In the genomic region with DNA sequence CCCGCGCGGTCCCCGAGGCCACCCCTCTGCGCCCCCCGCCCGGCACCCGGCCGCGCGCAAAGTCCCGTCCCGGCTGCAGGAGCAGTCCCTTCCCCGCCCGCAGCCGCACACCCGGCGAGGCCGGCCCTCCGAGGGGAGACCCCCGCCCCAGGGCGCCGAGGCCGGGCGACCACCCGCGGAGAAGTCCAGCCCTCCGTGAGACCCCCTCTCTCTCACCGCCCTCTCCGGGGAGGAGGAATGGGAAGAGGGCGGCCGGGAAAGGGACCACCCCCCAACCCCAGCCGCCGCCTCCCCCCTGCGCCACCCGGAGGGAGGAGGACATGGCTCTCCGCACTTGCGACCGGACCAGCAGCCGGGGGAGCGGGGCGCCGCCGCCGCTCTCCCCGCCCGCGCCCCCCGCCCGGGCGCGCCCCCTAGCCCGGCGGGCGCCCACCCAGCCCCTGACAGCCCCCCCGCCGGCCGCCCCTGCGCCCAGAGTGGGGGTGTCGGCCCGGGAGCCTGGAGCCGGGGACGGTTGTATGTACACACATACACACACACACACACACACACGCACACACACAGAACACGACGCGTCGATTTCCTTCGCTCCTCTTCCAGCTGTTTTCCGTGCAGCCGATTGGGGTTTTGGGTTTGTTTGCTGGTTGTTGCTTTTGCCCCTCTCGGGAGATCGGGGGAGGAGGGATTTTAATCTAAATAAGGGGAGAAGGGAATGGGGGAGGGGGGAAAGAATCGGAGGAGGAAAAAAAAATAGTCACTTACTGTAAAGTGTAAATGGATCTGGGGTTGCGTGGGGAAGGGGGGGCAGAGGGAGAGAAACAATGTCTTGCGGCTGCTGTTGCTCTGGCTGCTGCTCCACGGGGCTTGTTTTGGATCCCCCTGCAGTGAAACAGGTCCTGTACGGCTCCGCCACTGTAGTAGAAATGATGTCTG, we compare ENCODE assay signal across 8 cellular contexts. TPM values are rescaled to one million over a fixed set of nuclear protein-coding genes. Genes with fewer than 3 reads are reported as not detected.
A peak's percentile ranks its signal among the peaks of the same experiment; 100 is the strongest.
DNase-seq lines count a peak whose midpoint lies in the region; ATAC-seq, FAIRE-seq and TF ChIP-seq lines count a peak whose summit lies in the region.

A gene (minus strand): TSS at position 925 of the 933 bp plus-strand sequence.

- H2AFZ ChIP-seq in Loucy (ENCODE audit: low read length) = peak within 1 kb of the TSS; percentile 96

- peak within 1 kb of the TSS; percentile 92 for H3K27ac ChIP-seq in 22Rv1

- no peaks in the 10 kb centered on the region for H3K9me3 ChIP-seq in Loucy (ENCODE audit: insufficient read depth, low read depth, low read length)

- FAIRE-seq in GM18507 (lab: Jason Lieb, UNC) = peak; percentile 47

- peaks cover 23% of the 10 kb centered on the region for H4K20me1 ChIP-seq in Loucy (ENCODE audit: insufficient read depth, low read length, poor library complexity, severe bottlenecking)

- peaks cover 57% of the 10 kb centered on the region for H3K4me1 Mint-ChIP-seq in activated CD8-positive, alpha-beta T cell treated with anti-CD3 and anti-CD28 coated beads for 36 hours (ENCODE audit: low read depth)
- peaks cover 39 to 63% of the 10 kb centered on the region in 2 donors for H3K4me1 Mint-ChIP-seq in effector memory CD8-positive, alpha-beta T cell (ENCODE audit: low read depth in 2 of 2)
- peaks cover 17% of the 10 kb centered on the region for H3K4me1 Mint-ChIP-seq in memory B cell

- no peaks in the 10 kb centered on the region for H3K9me3 Mint-ChIP-seq in activated CD8-positive, alpha-beta T cell treated with anti-CD3 and anti-CD28 coated beads for 36 hours
- H3K9me3 Mint-ChIP-seq in effector memory CD8-positive, alpha-beta T cell = no peaks in the 10 kb centered on the region
- H3K9me3 Mint-ChIP-seq in memory B cell = no peaks in the 10 kb centered on the region

- no peak for DNase-seq in GM18507 (ENCODE audit: extremely low spot score, insufficient read length, low read depth)
- DNase-seq in activated CD8-positive, alpha-beta T cell treated with anti-CD3 and anti-CD28 coated beads for 36 hours = peak; percentile 64
- peak; percentile 59 to 71 (median 62) for DNase-seq in effector memory CD8-positive, alpha-beta T cell
- DNase-seq in memory B cell (ENCODE audit: low spot score in 2 of 2) = peak; percentile 53 to 57
- DNase-seq in stimulated activated CD8-positive, alpha-beta memory T cell treated with anti-CD3 and anti-CD28 coated beads, Interleukin-4, amount 100 ng/mL, for 24 hours (ENCODE audit: low read depth) = peak; percentile 17
- DNase-seq in NOMO-1 treated with DMSO at 0.1 percent for 48 hours (lab: John Stamatoyannopoulos, UW; ENCODE audit: unreplicated experiment) = no peak

- H3K4me3 ChIP-seq in Loucy (ENCODE audit: low read length, poor library complexity, severe bottlenecking) = peak within 1 kb of the TSS; percentile 96

- peaks cover 53% of the 10 kb centered on the region for H3K79me2 ChIP-seq in Loucy (ENCODE audit: insufficient read depth, low read length)

- no peaks in the 10 kb centered on the region for H3K9me2 ChIP-seq in Loucy (replicated peaks; ENCODE audit: low read depth, low read length)

- H3K4me1 ChIP-seq in Loucy (ENCODE audit: insufficient read depth, low read length, poor library complexity, severe bottlenecking) = peaks cover 41% of the 10 kb centered on the region

- peak within 1 kb of the TSS; percentile 89 for H3K9ac ChIP-seq in Loucy (ENCODE audit: low read depth, low read length, poor library complexity, severe bottlenecking)

- no peak for TF ChIP-seq CTCF in 22Rv1 (IDR thresholded peaks at IDR 0.05)
- no peak for TF ChIP-seq CTCF in Loucy (conservative IDR thresholded peaks at IDR 0.05; ENCODE audit: low read length)
- TF ChIP-seq CTCF in activated CD8-positive, alpha-beta T cell treated with anti-CD3 and anti-CD28 coated beads for 36 hours (IDR thresholded peaks at IDR 0.05) = no peak

- peaks cover 17% of the 10 kb centered on the region for H3K36me3 Mint-ChIP-seq in activated CD8-positive, alpha-beta T cell treated with anti-CD3 and anti-CD28 coated beads for 36 hours (ENCODE audit: low read depth)
- peaks cover 62% of the 10 kb centered on the region for H3K36me3 Mint-ChIP-seq in effector memory CD8-positive, alpha-beta T cell (ENCODE audit: insufficient read depth)
- no peaks in the 10 kb centered on the region for H3K36me3 Mint-ChIP-seq in memory B cell

- peak within 1 kb of the TSS; percentile 98 for H3K4me3 Mint-ChIP-seq in activated CD8-positive, alpha-beta T cell treated with anti-CD3 and anti-CD28 coated beads for 36 hours
- peak within 1 kb of the TSS; percentile 99 to 100 for H3K4me3 Mint-ChIP-seq in effector memory CD8-positive, alpha-beta T cell
- peak within 1 kb of the TSS; percentile 100 for H3K4me3 Mint-ChIP-seq in memory B cell

- peak within 1 kb of the TSS; percentile 75 for H3K4me2 ChIP-seq in Loucy (ENCODE audit: low read depth, low read length, poor library complexity, severe bottlenecking)

- no peaks in the 10 kb centered on the region for H3K27me3 Mint-ChIP-seq in activated CD8-positive, alpha-beta T cell treated with anti-CD3 and anti-CD28 coated beads for 36 hours
- no peaks in the 10 kb centered on the region for H3K27me3 Mint-ChIP-seq in effector memory CD8-positive, alpha-beta T cell
- no peaks in the 10 kb centered on the region for H3K27me3 Mint-ChIP-seq in memory B cell

- peak within 1 kb of the TSS; percentile 99 for H3K27ac Mint-ChIP-seq in activated CD8-positive, alpha-beta T cell treated with anti-CD3 and anti-CD28 coated beads for 36 hours
- peak within 1 kb of the TSS; percentile 98 to 100 for H3K27ac Mint-ChIP-seq in effector memory CD8-positive, alpha-beta T cell
- peak within 1 kb of the TSS; percentile 99 for H3K27ac Mint-ChIP-seq in memory B cell

- no peaks in the 10 kb centered on the region for H3K27me3 ChIP-seq in Loucy (ENCODE audit: insufficient read depth, low read length, poor library complexity, severe bottlenecking)

- no peak for ATAC-seq in activated CD8-positive, alpha-beta T cell treated with anti-CD3 and anti-CD28 coated beads for 36 hours
- peak; percentile 24 for ATAC-seq in effector memory CD8-positive, alpha-beta T cell (replicated peaks)
- ATAC-seq in memory B cell (ENCODE audit: low read depth) = peak; percentile 14

- POLR2A ChIA-PET in activated CD8-positive, alpha-beta T cell treated with anti-CD3 and anti-CD28 coated beads for 36 hours (lab: Charles Lee) = interaction anchor here (0.6 to 4.9 kb wide), 20 partner anchors 11 to 442 kb away, joined by 3 to 43 read pairs (median 4); no protein-coding TSS in a partner anchor

- intact Hi-C loops in activated CD8-positive, alpha-beta T cell treated with anti-CD3 and anti-CD28 coated beads for 36 hours (cut with micrococcal nuclease) = loop anchor here (2.0 to 5.0 kb wide), 6 partner anchors 49 to 339 kb away; no protein-coding TSS in a partner anchor

- H3F3A ChIP-seq in Loucy (ENCODE audit: low read depth) = no peaks in the 10 kb centered on the region; the same call in 1 of the 2 replicates

- no peaks in the 10 kb centered on the region for H3K36me3 ChIP-seq in Loucy (ENCODE audit: insufficient read depth, low read length)

- CTCF ChIA-PET in activated CD8-positive, alpha-beta T cell treated with anti-CD3 and anti-CD28 coated beads for 36 hours (lab: Charles Lee) = interaction anchor here (1.0 to 5.2 kb wide), 14 partner anchors 12 to 432 kb away, joined by 3 to 68 read pairs (median 15); no protein-coding TSS in a partner anchor

RNA-seq across cellular contexts. Expression of the gene that starts here (rescaled TPM):
- 10 to 100 TPM; 35.4 to 40.8 TPM for total RNA-seq in activated CD8-positive, alpha-beta T cell treated with anti-CD3 and anti-CD28 coated beads for 36 hours

Comparison
In these comparisons a context has a peak if more than half of its experiments do, and no peak if none do; other contexts are left out.
1. DNase-seq: peak in activated CD8-positive, alpha-beta T cell treated with anti-CD3 and anti-CD28 coated beads for 36 hours (single experiment), effector memory CD8-positive, alpha-beta T cell (3 of 3), memory B cell (2 of 2) and stimulated activated CD8-positive, alpha-beta memory T cell treated with anti-CD3 and anti-CD28 coated beads, Interleukin-4, amount 100 ng/mL, for 24 hours (single experiment); none in GM18507 (single experiment) and NOMO-1 treated with DMSO at 0.1 percent for 48 hours (single experiment).
2. Peak in every context shown above with its lines, with median percentiles within 50 percentile points of each other: H3K27ac Mint-ChIP-seq and H3K4me3 Mint-ChIP-seq.